17 cellular contexts compared by ENCODE assay signal in genomic region chr18:62438402-62438801, GRCh38.
A peak's percentile ranks its signal among the peaks of the same experiment; 100 is the strongest.
DNase-seq lines count a peak whose midpoint lies in the region; ATAC-seq and TF ChIP-seq lines count a peak whose summit lies in the region.
"Had no signal": no experiment of that assay in that cellular context is flagged by ENCODE, and none has a peak within 500 bp of the region (broad histone marks: within the 10 kb centered on the region; RNA-seq: fewer than 3 reads in every experiment).

No MANE protein-coding gene starts in this region.

- no peak overlapping the region for H3K4me3 Mint-ChIP-seq in CD4-positive, alpha-beta T cell
- H3K4me3 Mint-ChIP-seq: activated CD4-positive, alpha-beta T cell treated with anti-CD3 and anti-CD28 coated beads, Interleukin-2, amount 10 ng/mL, durations not matched to agents 7 days and 5 days; activated naive CD8-positive, alpha-beta T cell treated with anti-CD3 and anti-CD28 coated beads for 36 hours; activated T-cell treated with anti-CD3 and anti-CD28 coated beads, Interleukin-2, amount 50 U/mL, for 4 hours; nephron had no signal

- no peaks in the 10 kb centered on the region for H3K9me3 Mint-ChIP-seq in CD4-positive, alpha-beta T cell
- H3K9me3 Mint-ChIP-seq: activated CD4-positive, alpha-beta T cell treated with anti-CD3 and anti-CD28 coated beads, Interleukin-2, amount 10 ng/mL, durations not matched to agents 7 days and 5 days; activated naive CD8-positive, alpha-beta T cell treated with anti-CD3 and anti-CD28 coated beads for 36 hours; activated T-cell treated with anti-CD3 and anti-CD28 coated beads, Interleukin-2, amount 50 U/mL, for 4 hours had no signal

- no peaks in the 10 kb centered on the region for H3K4me1 Mint-ChIP-seq in CD4-positive, alpha-beta T cell (ENCODE audit: low read depth)
- H3K4me1 Mint-ChIP-seq: activated CD4-positive, alpha-beta T cell treated with anti-CD3 and anti-CD28 coated beads, Interleukin-2, amount 10 ng/mL, durations not matched to agents 7 days and 5 days; activated naive CD8-positive, alpha-beta T cell treated with anti-CD3 and anti-CD28 coated beads for 36 hours had no signal

- no peaks in the 10 kb centered on the region for H3K27me3 Mint-ChIP-seq in CD4-positive, alpha-beta T cell
- H3K27me3 Mint-ChIP-seq: activated CD4-positive, alpha-beta T cell treated with anti-CD3 and anti-CD28 coated beads, Interleukin-2, amount 10 ng/mL, durations not matched to agents 7 days and 5 days had no signal

- no peak overlapping the region for H2AK5ac ChIP-seq in mesenchymal stem cell (ENCODE audit: low read length, severe bottlenecking)

- no peak overlapping the region for H2BK120ac ChIP-seq in mesenchymal stem cell (ENCODE audit: low read depth, low read length)

- no peaks in the 10 kb centered on the region for H3K36me3 Mint-ChIP-seq in CD4-positive, alpha-beta T cell (ENCODE audit: low read depth)
- H3K36me3 Mint-ChIP-seq: activated naive CD8-positive, alpha-beta T cell treated with anti-CD3 and anti-CD28 coated beads for 36 hours had no signal

- intact Hi-C loops in breast epithelium (cut with DNase I; ENCODE audit: low total_unique reads): no loop called here
- intact Hi-C loops in transverse colon (cut with DNase I; ENCODE audit: low total_unique reads): no loop called here
- intact Hi-C loops in CD4-positive, alpha-beta T cell (cut with DNase I, micrococcal nuclease): no loop called here

- H3K27me3 ChIP-seq in breast epithelium (no peaks in the 10 kb centered on the region), mesenchymal stem cell (ENCODE audit: control insufficient read depth in 1 of 2, insufficient read depth in 1 of 2, low read length in 2 of 2) (no peaks in the 10 kb centered on the region), transverse colon (no peaks in the 10 kb centered on the region)
- H3K27me3 ChIP-seq in CD4-positive, alpha-beta T cell (ENCODE audit: control insufficient read depth, insufficient read depth, low read length): peaks cover 4% of the 10 kb centered on the region
- H3K27me3 ChIP-seq: foreskin keratinocyte had no signal

- POLR2A ChIA-PET in CD4-positive, alpha-beta T cell (lab: Charles Lee): no interaction called here

- in situ Hi-C loops in transverse colon (cut with MboI; ENCODE audit: low pct_ligation_motif_present in 1 of 4, low pct_unique_long_range_greater_than_20kb in 1 of 4, low sequenced_read_pairs in 3 of 4): loop anchor here in 1 of 4 donors (25.0 kb wide), 1 partner anchor 149 kb away; no protein-coding TSS in a partner anchor

- WGBS in mesenchymal stem cell: 96% methylated on average over 12 of the region's 12 CpGs
- WGBS in transverse colon (ENCODE audit: low coverage in 1 of 2), 2 donors: 96% methylated on average over 12 of the region's 12 CpGs; no CpG with 5 or more reads in 1 of the 2 donors

- H3K27ac Mint-ChIP-seq in CD4-positive, alpha-beta T cell: no peak overlapping the region
- H3K27ac Mint-ChIP-seq: activated CD4-positive, alpha-beta T cell treated with anti-CD3 and anti-CD28 coated beads, Interleukin-2, amount 10 ng/mL, durations not matched to agents 7 days and 5 days; activated naive CD8-positive, alpha-beta T cell treated with anti-CD3 and anti-CD28 coated beads for 36 hours; nephron had no signal

- H3K4me3 ChIP-seq in breast epithelium: peak overlapping the region in 1 of 3 donors; percentile 19
- H3K4me3 ChIP-seq in mesenchymal stem cell (ENCODE audit: insufficient read depth in 1 of 2, low read depth in 1 of 2, low read length in 2 of 2): peak overlapping the region in 1 of 2 experiments; percentile 62
- no peak overlapping the region for H3K4me3 ChIP-seq in transverse colon

- no peak overlapping the region for H3K18ac ChIP-seq in mesenchymal stem cell (ENCODE audit: low read depth in 1 of 2, low read length in 2 of 2)

- peak overlapping the region; percentile 84 to 93 for H3K27ac ChIP-seq in breast epithelium
- no peak overlapping the region for H3K27ac ChIP-seq in mesenchymal stem cell (ENCODE audit: low read length, poor library complexity, severe bottlenecking)
- peak overlapping the region in 3 of 4 donors; percentile 61 to 81 (median 80) for H3K27ac ChIP-seq in transverse colon
- no peak overlapping the region for H3K27ac ChIP-seq in CD4-positive, alpha-beta T cell (ENCODE audit: low read depth, low read length)

- H3K23ac ChIP-seq in mesenchymal stem cell (ENCODE audit: low read length in 2 of 2): no peak overlapping the region

- no peaks in the 10 kb centered on the region for H3K79me1 ChIP-seq in mesenchymal stem cell (replicated peaks; ENCODE audit: low read length, poor library complexity, severe bottlenecking)

- H3K4me1 ChIP-seq in breast epithelium (peaks cover 2 to 6% of the 10 kb centered on the region in 2 donors), mesenchymal stem cell (ENCODE audit: control insufficient read depth, insufficient read depth, low read depth, low read length) (no peaks in the 10 kb centered on the region), transverse colon (peaks cover 0 to 42% (median 37%) of the 10 kb centered on the region in 4 donors)

- H2AFZ ChIP-seq in mesenchymal stem cell (ENCODE audit: low read depth, low read length): no peak overlapping the region

- no peak overlapping the region for H4K91ac ChIP-seq in mesenchymal stem cell (ENCODE audit: low read length)

- H4K8ac ChIP-seq in mesenchymal stem cell (ENCODE audit: low read length): no peak overlapping the region

- no peak for TF ChIP-seq CTCF in breast epithelium (IDR thresholded peaks at IDR 0.05)
- TF ChIP-seq CTCF in transverse colon (IDR thresholded peaks at IDR 0.05): no peak
- TF ChIP-seq CTCF in CD4-positive, alpha-beta T cell (IDR thresholded peaks at IDR 0.05): no peak

- H2BK12ac ChIP-seq in mesenchymal stem cell (ENCODE audit: low read length in 2 of 2): no peak overlapping the region

- no peak overlapping the region for H3K4ac ChIP-seq in mesenchymal stem cell (ENCODE audit: low read depth in 1 of 2, low read length in 2 of 2)

- H3K9me3 ChIP-seq in breast epithelium (no peaks in the 10 kb centered on the region), mesenchymal stem cell (ENCODE audit: control insufficient read depth, low read length) (no peaks in the 10 kb centered on the region), transverse colon (no peaks in the 10 kb centered on the region)
- H3K9me3 ChIP-seq in CD4-positive, alpha-beta T cell (ENCODE audit: control insufficient read depth, low read length): no peaks in the 10 kb centered on the region

- no peak overlapping the region for H3K4me2 ChIP-seq in mesenchymal stem cell (ENCODE audit: low read length, poor library complexity, severe bottlenecking)

- H3K36me3 ChIP-seq in breast epithelium (no peaks in the 10 kb centered on the region), mesenchymal stem cell (ENCODE audit: control insufficient read depth in 1 of 2, insufficient read depth in 2 of 2, low read depth in 1 of 2, low read length in 2 of 2) (no peaks in the 10 kb centered on the region), transverse colon (no peaks in the 10 kb centered on the region)

- TF ChIP-seq EP300 in transverse colon (IDR thresholded peaks at IDR 0.05; ENCODE audit: low read depth): no peak

- CTCF ChIA-PET in CD4-positive, alpha-beta T cell (lab: Charles Lee): no interaction called here

- DNase-seq in LHCN-M2 (ENCODE audit: low read depth) (peak; percentile 21), breast epithelium (ENCODE audit: low spot score in 2 of 2) (no peak), mesenchymal stem cell (no peak), transverse colon (no peak), amygdala (lab: John Stamatoyannopoulos, UW) (no peak), GM19238 (ENCODE audit: insufficient read length, low spot score) (no peak)
- DNase-seq in CD4-positive, alpha-beta T cell: no peak
- DNase-seq: activated CD4-positive, alpha-beta T cell treated with anti-CD3 and anti-CD28 coated beads, Interleukin-2, amount 10 ng/mL, durations not matched to agents 7 days and 5 days; activated naive CD8-positive, alpha-beta T cell treated with anti-CD3 and anti-CD28 coated beads for 36 hours; activated T-cell treated with anti-CD3 and anti-CD28 coated beads, Interleukin-2, amount 50 U/mL, for 4 hours; central memory CD4-positive, alpha-beta T cell; NCI-H2081; NCI-H524 treated with DMSO at 0.1 percent for 48 hours; PC-3; substantia nigra had no signal

- H2BK15ac ChIP-seq in mesenchymal stem cell (ENCODE audit: low read depth, poor library complexity, severe bottlenecking): no peak overlapping the region

- H2BK5ac ChIP-seq in mesenchymal stem cell (ENCODE audit: low read depth, low read length, poor library complexity, severe bottlenecking): no peak overlapping the region

- TF ChIP-seq POLR2A in breast epithelium (IDR thresholded peaks at IDR 0.05) (no peak), transverse colon (IDR thresholded peaks at IDR 0.05) (no peak)

- peak overlapping the region; percentile 88 for H3K9ac ChIP-seq in mesenchymal stem cell (ENCODE audit: low read length)

- H3K14ac ChIP-seq in mesenchymal stem cell (ENCODE audit: low read length in 2 of 2): no peak overlapping the region

- ATAC-seq in CD4-positive, alpha-beta T cell (ENCODE audit: poor library complexity): no peak
- ATAC-seq: activated T-cell treated with anti-CD3 and anti-CD28 coated beads, Interleukin-2, amount 50 U/mL, for 4 hours; PC-3 had no signal

Comparison
In these comparisons a context has a peak if more than half of its experiments do, and no peak if none do; other contexts are left out.
1. H3K27ac ChIP-seq: peak in breast epithelium (2 of 2) and transverse colon (3 of 4); none in mesenchymal stem cell (single experiment) and CD4-positive, alpha-beta T cell (single experiment).